Comparison of ENCODE assay signal across 34 cellular contexts in the genomic region with DNA sequence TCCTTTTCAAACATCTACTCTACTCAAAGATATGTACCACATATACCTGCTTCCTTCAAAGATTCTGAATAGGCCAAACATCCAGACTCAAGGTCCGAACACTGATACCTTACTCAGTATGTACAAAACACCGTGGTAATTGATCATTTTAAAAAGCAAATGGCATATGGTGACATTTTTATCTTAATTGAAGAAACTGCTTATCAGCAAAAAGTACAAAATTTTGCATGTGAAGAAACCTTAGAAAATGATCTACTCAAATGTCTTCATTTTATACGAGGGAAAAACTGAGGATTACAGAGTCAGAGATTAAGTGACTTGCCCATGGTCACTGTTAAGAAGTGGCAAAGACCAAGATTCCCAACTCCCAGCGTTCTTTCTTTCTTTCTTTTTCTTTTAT.
"Had no signal": no experiment of that assay in that cellular context is flagged by ENCODE, and none has a peak within 500 bp of the region (broad histone marks: within the 10 kb centered on the region; RNA-seq: fewer than 3 reads in every experiment).

No MANE protein-coding gene starts in this region.

- H3K27me3 ChIP-seq: adrenal gland, body of pancreas, brain microvascular endothelial cell, breast epithelium had no signal

- FAIRE-seq: astrocyte, colon, TTC549 had no signal

- H3K4me3 ChIP-seq: adrenal gland, body of pancreas, breast epithelium had no signal

- H3K4me1 ChIP-seq: adrenal gland, body of pancreas, breast epithelium had no signal

- ATAC-seq: activated CD8-positive, alpha-beta T cell treated with anti-CD3 and anti-CD28 coated beads for 36 hours; activated naive CD4-positive, alpha-beta T cell treated with anti-CD3 and anti-CD28 coated beads, Interleukin-2, amount 50 U/mL, for 72 hours; activated T-cell treated with anti-CD3 and anti-CD28 coated beads, Interleukin-2, amount 50 U/mL, for 4 hours; activated T-cell treated with anti-CD3 and anti-CD28 coated beads, Interleukin-2, amount 50 U/mL, for 72 hours; activated T-helper 17 cell treated with anti-CD3 and anti-CD28 coated beads, Interleukin-2, amount 50 U/mL, for 72 hours; body of pancreas had no signal

- H3K36me3 ChIP-seq: adrenal gland, brain microvascular endothelial cell, breast epithelium had no signal

- H3K27ac ChIP-seq: adrenal gland, body of pancreas, brain microvascular endothelial cell, breast epithelium, VCaP had no signal

- DNase-seq: activated B cell treated with CpG ODN at 0.5 μM for 24 hours; activated CD4-positive, alpha-beta memory T cell treated with anti-CD3 and anti-CD28 coated beads for 36 hours; activated CD4-positive, alpha-beta T cell treated with anti-CD3 and anti-CD28 coated beads for 4 hours; activated CD4-positive, alpha-beta T cell treated with anti-CD3 and anti-CD28 coated beads, Interleukin-2, amount 10 ng/mL, durations not matched to agents 24 days and 14 days; activated CD4-positive, alpha-beta T cell treated with anti-CD3 and anti-CD28 coated beads, Interleukin-2, amount 50 U/mL, for 1 hour; activated CD4-positive, alpha-beta T cell treated with anti-CD3 and anti-CD28 coated beads, Interleukin-2, amount 50 U/mL, for 4 hours; activated CD4-positive, CD25-positive, alpha-beta regulatory T cell treated with anti-CD3 and anti-CD28 coated beads, Interleukin-2, amount 50 U/mL, for 72 hours; activated CD8-positive, alpha-beta memory T cell treated with anti-CD3 and anti-CD28 coated beads, Interleukin-2, amount 50 U/mL, for 4 hours; activated CD8-positive, alpha-beta T cell treated with anti-CD3 and anti-CD28 coated beads for 36 hours; activated effector memory CD4-positive, alpha-beta T cell treated with anti-CD3 and anti-CD28 coated beads, Interleukin-2, amount 50 U/mL, for 16 hours; activated gamma-delta T cell treated with Interleukin-2 at 50 U/mL for 16 hours; activated naive CD4-positive, alpha-beta T cell; activated naive CD4-positive, alpha-beta T cell treated with anti-CD3 and anti-CD28 coated beads for 36 hours; activated naive CD4-positive, alpha-beta T cell treated with anti-CD3 and anti-CD28 coated beads, Interleukin-2, amount 50 U/mL, for 16 hours; activated naive CD8-positive, alpha-beta T cell treated with anti-CD3 and anti-CD28 coated beads for 36 hours; activated T-cell treated with anti-CD3 and anti-CD28 coated beads for 4 hours; activated T-cell treated with anti-CD3 and anti-CD28 coated beads, Interleukin-2, amount 50 U/mL, for 1 hour; activated T-cell treated with anti-CD3 and anti-CD28 coated beads, Interleukin-2, amount 50 U/mL, for 4 hours; activated T-cell treated with anti-CD3 and anti-CD28 coated beads, Interleukin-2, amount 50 U/mL, for 72 hours; adrenal gland; amniotic stem cell; aorta; body of pancreas; brain microvascular endothelial cell; central memory CD4-positive, alpha-beta T cell; T-helper 2 cell; T-helper 9 cell had no signal

- H3K9me3 ChIP-seq: adrenal gland, body of pancreas, breast epithelium had no signal
